ENCODE assay signal across 8 cellular contexts in genomic region chr9:6414291-6414690, GRCh38.
DNase-seq lines count a peak whose midpoint lies in the region; ATAC-seq, FAIRE-seq and TF ChIP-seq lines count a peak whose summit lies in the region.

No MANE protein-coding gene starts in this region.

- no peak for TF ChIP-seq CTCF in WI38 (IDR thresholded peaks at IDR 0.05; ENCODE audit: low read depth, low read length)

- ATAC-seq in HG03095 (IDR thresholded peaks at IDR 0.05; ENCODE audit: unreplicated experiment) = no peak

- H3K36me3 ChIP-seq in rectal smooth muscle tissue (ENCODE audit: control insufficient read depth, insufficient read depth, low read length) = no peaks in the 10 kb centered on the region

- no peak for TF ChIP-seq POLR2A in H54 (IDR thresholded peaks at IDR 0.05; ENCODE audit: low read depth, low read length)

- H3K27me3 ChIP-seq in rectal smooth muscle tissue (ENCODE audit: control insufficient read depth, insufficient read depth, low read length) = no peaks in the 10 kb centered on the region

- H3K4me1 ChIP-seq in rectal smooth muscle tissue (ENCODE audit: control insufficient read depth, insufficient read depth, low read length) = peaks cover 4% of the 10 kb centered on the region

- peak; percentile 23 for FAIRE-seq in H54 (lab: Jason Lieb, UNC)

- peak overlapping the region; percentile 91 for H3K27ac ChIP-seq in rectal smooth muscle tissue (ENCODE audit: low read depth, low read length)

- H3K4me3 ChIP-seq in WI38 (ENCODE audit: low read depth, low read length) (peak overlapping the region; percentile 92), rectal smooth muscle tissue (ENCODE audit: low read length) (peak overlapping the region; percentile 78)

- peak; percentile 67 for DNase-seq in AG08396 (ENCODE audit: low spot score)
- DNase-seq in H54 (ENCODE audit: insufficient read length, low spot score) = no peak
- peak; percentile 48 for DNase-seq in foreskin melanocyte
- no peak for DNase-seq in stimulated activated CD4-positive, alpha-beta T cell treated with anti-CD3 and anti-CD28 coated beads, Interleukin-2, amount 100 ng/mL, for 24 hours
- DNase-seq in T-helper 9 cell = no peak

- peak overlapping the region; percentile 76 for H3K9ac ChIP-seq in rectal smooth muscle tissue (ENCODE audit: low read length)

Comparison
In these comparisons a context has a peak if more than half of its experiments do, and no peak if none do; other contexts are left out.
1. DNase-seq: peak in AG08396 (single experiment) and foreskin melanocyte (single experiment); none in H54 (single experiment), stimulated activated CD4-positive, alpha-beta T cell treated with anti-CD3 and anti-CD28 coated beads, Interleukin-2, amount 100 ng/mL, for 24 hours (0 of 2) and T-helper 9 cell (single experiment).